Comparison of ENCODE assay signal across 1 cellular context in genomic region chr7:117021366-117021765, GRCh38.
TF ChIP-seq lines count a peak whose summit lies in the region.

No MANE protein-coding gene starts in this region.

TF ChIP-seq in K562, 482 proteins besides CTCF, POLR2A, EP300 and RAD21:
- TF ChIP-seq KDM1A (IDR thresholded peaks at IDR 0.05): 0 out of 4 replicates have a peak, but pooled peaks of 1 of the 2 experiments have one; percentile 16
- no peak for TF ChIP-seq USF1 (CRISPR knock-in tag; IDR thresholded peaks at IDR 0.05)
- no peak for TF ChIP-seq ATF4 (CRISPR knock-in tag; IDR thresholded peaks at IDR 0.05)
- TF ChIP-seq DACH1 (IDR thresholded peaks at IDR 0.05; ENCODE audit: partially characterized antibody): peak; percentile 46
- no peak for TF ChIP-seq SP2 (IDR thresholded peaks at IDR 0.05; ENCODE audit: extremely low read depth, low read depth, low read length, poor library complexity, severe bottlenecking)
- no peak for TF ChIP-seq TBP (optimal IDR thresholded peaks at IDR 0.05; ENCODE audit: low read depth, low read length)
